10 cellular contexts compared by ENCODE assay signal in the genomic region with DNA sequence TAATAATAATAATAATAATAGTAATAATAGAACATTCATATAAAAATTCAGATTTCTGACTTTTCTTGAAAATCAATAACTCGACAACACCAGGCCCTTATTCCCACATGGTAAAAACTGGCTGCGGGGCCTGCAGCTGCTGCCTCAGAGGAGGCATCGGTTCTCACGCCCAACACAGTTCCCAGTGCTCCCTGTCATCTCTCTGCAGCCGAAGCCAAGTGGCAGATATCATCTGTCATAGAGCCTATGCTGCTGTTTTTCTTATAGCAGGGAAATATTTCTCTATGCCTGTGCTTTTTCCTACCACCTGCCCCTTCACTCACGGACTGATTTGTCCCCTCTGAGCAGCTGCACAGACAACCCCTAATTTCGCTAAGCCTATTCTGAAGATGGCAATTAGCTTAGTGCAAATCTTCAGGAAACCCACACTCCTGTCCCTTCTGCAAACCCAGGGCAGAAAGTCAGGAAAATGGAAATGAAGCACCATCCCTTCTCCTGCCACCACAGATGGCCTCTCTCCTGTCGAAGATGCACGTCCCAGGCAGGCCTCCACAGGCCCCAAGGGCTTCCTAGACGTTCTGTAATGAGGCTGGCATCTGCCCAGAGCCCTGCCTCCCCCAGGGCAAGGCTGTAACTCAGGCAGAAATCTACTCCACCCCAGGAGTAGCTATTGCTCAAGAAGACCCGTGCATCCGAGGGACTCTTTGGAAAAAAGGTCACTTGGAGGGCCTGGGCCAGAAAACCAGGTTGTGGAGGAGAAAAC.
A peak's percentile ranks its signal among the peaks of the same experiment; 100 is the strongest.
DNase-seq lines count a peak whose midpoint lies in the region; ATAC-seq and TF ChIP-seq lines count a peak whose summit lies in the region.
"Had no signal": no experiment of that assay in that cellular context is flagged by ENCODE, and none has a peak within 500 bp of the region (broad histone marks: within the 10 kb centered on the region; RNA-seq: fewer than 3 reads in every experiment).

No MANE protein-coding gene starts in this region.

- TF ChIP-seq EP300 in suprapubic skin (IDR thresholded peaks at IDR 0.05) = no peak

- no peak overlapping the region for H4K91ac ChIP-seq in mesenchymal stem cell (ENCODE audit: low read length)

- no peak overlapping the region for H3K14ac ChIP-seq in mesenchymal stem cell (ENCODE audit: low read length in 2 of 2)

- H3K4me2 ChIP-seq in mesenchymal stem cell (ENCODE audit: low read length, poor library complexity, severe bottlenecking) = no peak overlapping the region

- no peak overlapping the region for H3K23ac ChIP-seq in mesenchymal stem cell (ENCODE audit: low read length in 2 of 2)

- H3K4me3 ChIP-seq in SJCRH30 (no peak overlapping the region), suprapubic skin (no peak overlapping the region), mesenchymal stem cell (ENCODE audit: insufficient read depth in 1 of 2, low read depth in 1 of 2, low read length in 2 of 2) (no peak overlapping the region)

- no peak overlapping the region for H2BK5ac ChIP-seq in mesenchymal stem cell (ENCODE audit: low read depth, low read length, poor library complexity, severe bottlenecking)

- intact Hi-C loops in cardiac septum (cut with DNase I) = no loop called here

- H3K18ac ChIP-seq in mesenchymal stem cell (ENCODE audit: low read depth in 1 of 2, low read length in 2 of 2) = no peak overlapping the region

- TF ChIP-seq CTCF in suprapubic skin (IDR thresholded peaks at IDR 0.05) = no peak

- H3K4ac ChIP-seq in mesenchymal stem cell (ENCODE audit: low read depth in 1 of 2, low read length in 2 of 2) = no peak overlapping the region

- no peak overlapping the region for H2BK15ac ChIP-seq in mesenchymal stem cell (ENCODE audit: low read depth, poor library complexity, severe bottlenecking)

- H3K9ac ChIP-seq in mesenchymal stem cell (ENCODE audit: low read length) = no peak overlapping the region

- 32% methylated on average over 12 of the region's 12 CpGs for WGBS in suprapubic skin
- WGBS in mesenchymal stem cell = 80% methylated on average over 12 of the region's 12 CpGs

- H3K27me3 ChIP-seq in SJCRH30 = no peaks in the 10 kb centered on the region
- H3K27me3 ChIP-seq in suprapubic skin = no peaks in the 10 kb centered on the region
- peaks cover 0 to 25% of the 10 kb centered on the region in 2 experiments for H3K27me3 ChIP-seq in mesenchymal stem cell (ENCODE audit: control insufficient read depth in 1 of 2, insufficient read depth in 1 of 2, low read length in 2 of 2)

- no peak for TF ChIP-seq POLR2A in suprapubic skin (IDR thresholded peaks at IDR 0.05)

- H3K4me1 ChIP-seq in SJCRH30 (peaks cover 22% of the 10 kb centered on the region), suprapubic skin (peaks cover 62% of the 10 kb centered on the region), mesenchymal stem cell (ENCODE audit: control insufficient read depth, insufficient read depth, low read depth, low read length) (no peaks in the 10 kb centered on the region)

- H2AK5ac ChIP-seq in mesenchymal stem cell (ENCODE audit: low read length, severe bottlenecking) = no peak overlapping the region

- peak overlapping the region; percentile 81 for H3K27ac ChIP-seq in SJCRH30
- peak overlapping the region; percentile 1 for H3K27ac ChIP-seq in suprapubic skin
- H3K27ac ChIP-seq in mesenchymal stem cell (ENCODE audit: low read length, poor library complexity, severe bottlenecking) = no peak overlapping the region

- H3K79me1 ChIP-seq in mesenchymal stem cell (replicated peaks; ENCODE audit: low read length, poor library complexity, severe bottlenecking) = no peaks in the 10 kb centered on the region

- H3K9me3 ChIP-seq in SJCRH30 (replicated peaks) = no peaks in the 10 kb centered on the region
- H3K9me3 ChIP-seq in suprapubic skin = no peaks in the 10 kb centered on the region
- no peaks in the 10 kb centered on the region for H3K9me3 ChIP-seq in mesenchymal stem cell (ENCODE audit: control insufficient read depth, low read length)

- H3K36me3 ChIP-seq in SJCRH30 (no peaks in the 10 kb centered on the region), suprapubic skin (no peaks in the 10 kb centered on the region), mesenchymal stem cell (ENCODE audit: control insufficient read depth in 1 of 2, insufficient read depth in 2 of 2, low read depth in 1 of 2, low read length in 2 of 2) (no peaks in the 10 kb centered on the region)

- H2AFZ ChIP-seq in mesenchymal stem cell (ENCODE audit: low read depth, low read length) = no peak overlapping the region

- ATAC-seq in HG02870 (IDR thresholded peaks at IDR 0.05; ENCODE audit: unreplicated experiment) (no peak), GM19455 (IDR thresholded peaks at IDR 0.05; ENCODE audit: unreplicated experiment) (no peak)

- H2BK120ac ChIP-seq in mesenchymal stem cell (ENCODE audit: low read depth, low read length) = no peak overlapping the region

- no peak overlapping the region for H2BK12ac ChIP-seq in mesenchymal stem cell (ENCODE audit: low read length in 2 of 2)

- DNase-seq in M059J (ENCODE audit: low read depth) (peak; percentile 65), SJCRH30 (peak; percentile 83 to 93), cardiac septum (ENCODE audit: low spot score) (peak; percentile 36), suprapubic skin (ENCODE audit: low spot score in 2 of 2) (peak; percentile 88 to 91), mesenchymal stem cell (no peak)
- DNase-seq: activated CD4-positive, CD25-positive, alpha-beta regulatory T cell treated with anti-CD3 and anti-CD28 coated beads, Interleukin-2, amount 50 U/mL, for 72 hours; Calu3; NCI-H1930 had no signal

- no peak overlapping the region for H4K8ac ChIP-seq in mesenchymal stem cell (ENCODE audit: low read length)
